In genomic region chr4:169690787-169691186, GRCh38 we compare ENCODE assay signal across 18 cellular contexts.
"Had no signal": no experiment of that assay in that cellular context is flagged by ENCODE, and none has a peak within 500 bp of the region (broad histone marks: within the 10 kb centered on the region; RNA-seq: fewer than 3 reads in every experiment).

No MANE protein-coding gene starts in this region.

- H3K9me3 Mint-ChIP-seq: dendritic cell treated with granulocyte-macrophage colony-stimulating factor and Interleukin-4, amounts not matched to agents 40 ng/mL and 50 ng/mL, for 4 days; effector memory CD8-positive, alpha-beta T cell; immature natural killer cell; naive thymus-derived CD4-positive, alpha-beta T cell; nephron progenitor cell had no signal

- H3K27ac Mint-ChIP-seq: dendritic cell treated with granulocyte-macrophage colony-stimulating factor and Interleukin-4, amounts not matched to agents 40 ng/mL and 50 ng/mL, for 4 days; effector memory CD8-positive, alpha-beta T cell; immature natural killer cell; naive thymus-derived CD4-positive, alpha-beta T cell; nephron progenitor cell had no signal

- H3K4me3 Mint-ChIP-seq: dendritic cell treated with granulocyte-macrophage colony-stimulating factor and Interleukin-4, amounts not matched to agents 40 ng/mL and 50 ng/mL, for 4 days; effector memory CD8-positive, alpha-beta T cell; immature natural killer cell; naive thymus-derived CD4-positive, alpha-beta T cell; nephron progenitor cell had no signal

- H3K36me3 ChIP-seq: prostate gland, thyroid gland had no signal

- ATAC-seq: effector memory CD8-positive, alpha-beta T cell; foreskin keratinocyte; left colon; naive thymus-derived CD4-positive, alpha-beta T cell had no signal

- H3K4me3 ChIP-seq: esophagus squamous epithelium, prostate gland, right atrium auricular region, thyroid gland, upper lobe of left lung, vagina had no signal

- H3K27me3 Mint-ChIP-seq: dendritic cell treated with granulocyte-macrophage colony-stimulating factor and Interleukin-4, amounts not matched to agents 40 ng/mL and 50 ng/mL, for 4 days; effector memory CD8-positive, alpha-beta T cell; naive thymus-derived CD4-positive, alpha-beta T cell had no signal

- H3K4me1 Mint-ChIP-seq: immature natural killer cell, nephron progenitor cell had no signal

- H2AFZ ChIP-seq: parathyroid adenoma had no signal

- H3K9ac ChIP-seq: parathyroid adenoma had no signal

- H3K79me2 ChIP-seq: parathyroid adenoma had no signal

- H3K9me3 ChIP-seq: esophagus squamous epithelium, prostate gland, right atrium auricular region, thyroid gland, upper lobe of left lung, vagina had no signal

- DNase-seq: effector memory CD8-positive, alpha-beta T cell; esophagus squamous epithelium; foreskin keratinocyte; immature natural killer cell; left colon; naive thymus-derived CD4-positive, alpha-beta T cell; nephron progenitor cell; small intestine; stimulated activated CD4-positive, alpha-beta T cell treated with anti-CD3 and anti-CD28 coated beads, Interleukin-12 subunit alpha, Interleukin-12 subunit beta, amount 100 ng/mL, for 4 hours; stimulated activated naive CD4-positive, alpha-beta T cell treated with Interleukin-2 at 50 U/mL for 16 hours; thyroid gland had no signal

- H3K27ac ChIP-seq: epithelial cell of prostate, esophagus squamous epithelium, foreskin keratinocyte, parathyroid adenoma, prostate gland, right atrium auricular region, thyroid gland, upper lobe of left lung, vagina had no signal

- H3K27me3 ChIP-seq: esophagus squamous epithelium, foreskin keratinocyte, right atrium auricular region, thyroid gland, upper lobe of left lung, vagina had no signal

- H3K4me1 ChIP-seq: esophagus squamous epithelium, foreskin keratinocyte, parathyroid adenoma, prostate gland, right atrium auricular region, thyroid gland, upper lobe of left lung, vagina had no signal
